ENCODE assay signal across 19 cellular contexts in the genomic region with DNA sequence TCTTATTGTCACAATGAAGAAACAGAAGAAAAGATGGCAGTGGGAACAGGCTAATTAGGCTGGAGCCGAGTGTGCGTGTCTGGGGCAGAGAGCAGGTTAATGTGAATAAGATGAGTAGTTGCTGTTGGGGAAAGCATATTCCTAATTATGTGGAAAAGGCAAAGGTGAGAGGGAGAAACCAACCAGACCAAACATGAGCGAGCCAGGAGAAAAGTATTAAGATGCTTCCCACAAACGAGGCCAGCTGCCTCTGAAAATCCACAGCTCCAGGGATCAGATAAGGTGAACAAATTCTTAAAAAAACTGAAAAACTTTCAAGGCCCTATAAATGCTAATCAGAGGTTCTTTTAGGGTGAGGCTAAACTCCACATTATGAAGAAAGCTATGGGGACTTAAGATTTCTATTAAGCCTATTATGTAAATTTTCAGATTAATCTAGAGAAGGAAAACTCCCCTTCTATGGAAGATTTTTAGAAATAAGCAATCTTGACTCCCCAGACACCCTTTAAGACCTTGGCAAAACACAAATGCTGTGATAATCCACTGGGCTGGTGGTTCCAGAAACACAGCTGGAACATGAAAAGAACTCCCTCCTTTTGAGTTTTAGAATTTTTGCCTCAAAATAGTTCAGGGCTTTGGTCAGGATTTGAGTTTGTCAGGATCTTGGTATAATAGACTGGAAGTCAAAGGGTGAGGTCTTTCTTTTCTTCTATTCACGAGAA.
A peak's percentile ranks its signal among the peaks of the same experiment; 100 is the strongest.
DNase-seq lines count a peak whose midpoint lies in the region; ATAC-seq and TF ChIP-seq lines count a peak whose summit lies in the region.
"Had no signal": no experiment of that assay in that cellular context is flagged by ENCODE, and none has a peak within 500 bp of the region (broad histone marks: within the 10 kb centered on the region; RNA-seq: fewer than 3 reads in every experiment).

No MANE protein-coding gene starts in this region.

- no peak for TF ChIP-seq POLR2A in gastroesophageal sphincter (IDR thresholded peaks at IDR 0.05)
- no peak for TF ChIP-seq POLR2A in uterus (IDR thresholded peaks at IDR 0.05)

- no peaks in the 10 kb centered on the region for H3K36me3 Mint-ChIP-seq in nephron progenitor cell (ENCODE audit: low read depth)
- H3K36me3 Mint-ChIP-seq: CD8-positive, alpha-beta T cell; IgD-negative memory B cell had no signal

- H3K27ac Mint-ChIP-seq in nephron progenitor cell: peak overlapping the region; percentile 13
- H3K27ac Mint-ChIP-seq: CD8-positive, alpha-beta T cell; IgD-negative memory B cell had no signal

- H3K4me3 ChIP-seq in ectodermal cell (ENCODE audit: insufficient read depth, low read depth, low read length) (no peak overlapping the region), gastroesophageal sphincter (no peak overlapping the region), uterus (no peak overlapping the region), upper lobe of right lung (no peak overlapping the region), GM23248 (no peak overlapping the region)
- H3K4me3 ChIP-seq: SJCRH30 had no signal

- no peaks in the 10 kb centered on the region for H3K9me2 ChIP-seq in GM23248 (ENCODE audit: insufficient read depth)

- TF ChIP-seq EP300 in gastroesophageal sphincter (IDR thresholded peaks at IDR 0.05): no peak

- H3K27ac ChIP-seq in ectodermal cell (ENCODE audit: insufficient read depth, low read depth, low read length, poor library complexity, severe bottlenecking) (peak overlapping the region; percentile 19), gastroesophageal sphincter (peak overlapping the region in 3 of 4 donors; percentile 9 to 56 (median 41)), uterus (peak overlapping the region; percentile 6 to 33), upper lobe of right lung (no peak overlapping the region), GM23248 (no peak overlapping the region)
- H3K27ac ChIP-seq: C4-2B, KMS-11, SJCRH30 had no signal

- H3K36me3 ChIP-seq in ectodermal cell (ENCODE audit: control insufficient read depth, insufficient read depth, low read length): no peaks in the 10 kb centered on the region
- H3K36me3 ChIP-seq in gastroesophageal sphincter: no peaks in the 10 kb centered on the region
- no peaks in the 10 kb centered on the region for H3K36me3 ChIP-seq in uterus
- no peaks in the 10 kb centered on the region for H3K36me3 ChIP-seq in upper lobe of right lung
- H3K36me3 ChIP-seq in GM23248 (ENCODE audit: low read depth): no peaks in the 10 kb centered on the region
- H3K36me3 ChIP-seq: SJCRH30 had no signal

- H3K4me1 Mint-ChIP-seq in nephron progenitor cell: peaks cover 33% of the 10 kb centered on the region
- H3K4me1 Mint-ChIP-seq: IgD-negative memory B cell had no signal

- H3K4me2 ChIP-seq in GM23248 (ENCODE audit: unreplicated experiment): no peak overlapping the region
- H3K4me2 ChIP-seq: KMS-11 had no signal

- no peak overlapping the region for H3K4me3 Mint-ChIP-seq in nephron progenitor cell
- H3K4me3 Mint-ChIP-seq: CD8-positive, alpha-beta T cell; IgD-negative memory B cell had no signal

- peaks cover 30% of the 10 kb centered on the region for H3K79me2 ChIP-seq in GM23248 (ENCODE audit: insufficient read depth)

- H2AFZ ChIP-seq in GM23248: no peak overlapping the region

- in situ Hi-C loops in GM23248 (cut with MboI): no loop called here

- H3K9me3 Mint-ChIP-seq in nephron progenitor cell: no peaks in the 10 kb centered on the region
- H3K9me3 Mint-ChIP-seq: CD8-positive, alpha-beta T cell had no signal

- TF ChIP-seq CTCF in gastroesophageal sphincter (IDR thresholded peaks at IDR 0.05): no peak
- TF ChIP-seq CTCF in nephron progenitor cell (IDR thresholded peaks at IDR 0.05): no peak
- no peak for TF ChIP-seq CTCF in uterus (IDR thresholded peaks at IDR 0.05)
- TF ChIP-seq CTCF in upper lobe of right lung (IDR thresholded peaks at IDR 0.05): no peak

- ATAC-seq in gastroesophageal sphincter (no peak), upper lobe of right lung (no peak)
- ATAC-seq: CD8-positive, alpha-beta T cell; SK-N-SH treated with all-trans-retinoic acid at 6 μM for 48 hours had no signal

- peaks cover 20% of the 10 kb centered on the region for H3F3A ChIP-seq in GM23248 (ENCODE audit: insufficient read depth)

- H3K9ac ChIP-seq in GM23248: no peak overlapping the region
- H3K9ac ChIP-seq: KMS-11 had no signal

- 62 to 74% methylated on average over 5 of the region's 5 CpGs for WGBS in ectodermal cell, 2 experiments
- 31 to 49% methylated on average over 3 to 5 of the region's 5 CpGs for WGBS in gastroesophageal sphincter (ENCODE audit: low coverage in 1 of 2), 2 donors
- 93 to 97% methylated on average over 5 of the region's 5 CpGs for WGBS in GM23248 (ENCODE audit: low coverage in 1 of 2, low lambda C conversion rate in 2 of 2, missing lambda C conversion rate in 2 of 2), 2 experiments

- peaks cover 3% of the 10 kb centered on the region for H3K27me3 Mint-ChIP-seq in nephron progenitor cell (ENCODE audit: low read depth, poor library complexity)

- H3K4me1 ChIP-seq in ectodermal cell (ENCODE audit: control insufficient read depth, insufficient read depth, low read length): peaks cover 8% of the 10 kb centered on the region
- H3K4me1 ChIP-seq in gastroesophageal sphincter: no peaks in the 10 kb centered on the region
- no peaks in the 10 kb centered on the region for H3K4me1 ChIP-seq in uterus
- H3K4me1 ChIP-seq in upper lobe of right lung: no peaks in the 10 kb centered on the region
- peaks cover 25% of the 10 kb centered on the region for H3K4me1 ChIP-seq in GM23248 (ENCODE audit: insufficient read depth)
- H3K4me1 ChIP-seq: Caco-2, SJCRH30 had no signal

- H3K9me3 ChIP-seq in ectodermal cell (ENCODE audit: control insufficient read depth, low read length): no peaks in the 10 kb centered on the region
- no peaks in the 10 kb centered on the region for H3K9me3 ChIP-seq in gastroesophageal sphincter
- no peaks in the 10 kb centered on the region for H3K9me3 ChIP-seq in uterus
- no peaks in the 10 kb centered on the region for H3K9me3 ChIP-seq in upper lobe of right lung
- no peaks in the 10 kb centered on the region for H3K9me3 ChIP-seq in GM23248 (ENCODE audit: low read depth)
- H3K9me3 ChIP-seq: Caco-2, SJCRH30 had no signal

- intact Hi-C loops in uterus (cut with DNase I; ENCODE audit: low total_unique reads) (no loop called here), upper lobe of right lung (cut with DNase I) (no loop called here)

- no peak for DNase-seq in nephron progenitor cell
- DNase-seq in uterus: no peak
- DNase-seq in HPDE6-E6E7 (ENCODE audit: extremely low spot score): no peak
- no peak for DNase-seq in upper lobe of right lung
- no peak for DNase-seq in GM23248
- DNase-seq: Caco-2; CD8-positive, alpha-beta T cell; HCEC 1CT; MM.1S; NCI-H2029; NCI-H226; NCI-H510A; SJCRH30 had no signal

- no peaks in the 10 kb centered on the region for H3K27me3 ChIP-seq in ectodermal cell (ENCODE audit: control insufficient read depth, insufficient read depth, low read length, poor library complexity, severe bottlenecking)
- peaks cover 6% of the 10 kb centered on the region for H3K27me3 ChIP-seq in gastroesophageal sphincter
- H3K27me3 ChIP-seq in uterus: no peaks in the 10 kb centered on the region
- no peaks in the 10 kb centered on the region for H3K27me3 ChIP-seq in upper lobe of right lung
- peaks cover 9% of the 10 kb centered on the region; the same call in 1 of the 2 replicates for H3K27me3 ChIP-seq in GM23248 (replicated peaks; ENCODE audit: insufficient read depth)
- H3K27me3 ChIP-seq: SJCRH30 had no signal

- H4K20me1 ChIP-seq in GM23248 (ENCODE audit: insufficient read depth): no peaks in the 10 kb centered on the region; the same call in 1 of the 2 replicates

Comparison
In these comparisons a context has a peak if more than half of its experiments do, and no peak if none do; other contexts are left out.
1. H3K27ac ChIP-seq: peak in ectodermal cell (single experiment), gastroesophageal sphincter (3 of 4) and uterus (2 of 2); none in upper lobe of right lung (single experiment) and GM23248 (single experiment).